Comparison of ENCODE assay signal across 16 cellular contexts in the genomic region with DNA sequence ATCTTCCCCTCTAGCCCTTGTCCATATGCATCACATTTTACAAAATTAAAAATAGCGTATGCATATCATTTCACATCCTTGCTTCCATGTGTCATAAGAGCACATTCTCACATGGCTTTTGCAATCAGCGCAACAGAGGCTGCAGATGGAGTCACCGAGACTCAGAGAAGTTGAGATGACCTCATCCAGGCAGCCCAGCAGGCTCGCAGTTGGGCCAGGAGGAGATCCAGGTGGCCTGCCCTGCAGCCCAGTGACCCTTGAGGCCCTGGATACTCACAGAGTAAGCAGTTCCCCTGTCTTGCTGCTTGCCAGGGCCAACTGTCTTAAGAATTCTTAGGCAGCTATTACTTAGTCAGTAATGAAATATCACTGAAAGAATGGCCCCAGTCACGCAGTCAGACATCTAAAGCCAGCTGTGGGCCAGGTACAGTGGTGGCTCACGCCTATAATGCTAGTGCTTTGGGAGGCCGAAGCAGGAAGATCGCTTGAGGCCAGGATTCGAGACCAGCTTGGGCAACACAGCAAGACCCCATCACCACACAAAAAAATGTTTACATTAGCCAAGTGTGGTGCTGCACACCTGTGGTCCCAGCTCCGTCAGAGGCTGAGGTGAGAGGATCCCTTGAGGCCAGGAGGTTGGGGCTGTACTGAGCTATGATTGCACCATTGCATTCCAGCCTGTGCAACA. TPM values are rescaled to one million over a fixed set of nuclear protein-coding genes. Genes with fewer than 3 reads are reported as not detected.
DNase-seq lines count a peak whose midpoint lies in the region; ATAC-seq and TF ChIP-seq lines count a peak whose summit lies in the region.
"Had no signal": no experiment of that assay in that cellular context is flagged by ENCODE, and none has a peak within 500 bp of the region (broad histone marks: within the 10 kb centered on the region; RNA-seq: fewer than 3 reads in every experiment).

No MANE protein-coding gene starts in this region.

- H3K36me3 ChIP-seq in left ventricle myocardium inferior (peaks cover 5% of the 10 kb centered on the region), adipocyte (ENCODE audit: control insufficient read depth, insufficient read depth, low read length, severe bottlenecking) (peaks cover 6% of the 10 kb centered on the region)

- CTCF ChIA-PET in activated naive CD4-positive, alpha-beta T cell treated with anti-CD3 and anti-CD28 coated beads for 36 hours (lab: Charles Lee): no interaction called here

- no peak for ATAC-seq in Right ventricle myocardium superior (ENCODE audit: poor library complexity)
- no peak for ATAC-seq in HG03175 (IDR thresholded peaks at IDR 0.05; ENCODE audit: unreplicated experiment)
- ATAC-seq: HCT116; left cardiac atrium; stimulated activated effector memory CD8-positive, alpha-beta T cell treated with anti-CD3 and anti-CD28 coated beads, Interleukin-12 subunit alpha, Interleukin-12 subunit beta, amount 100 ng/mL, for 72 hours had no signal

- H3K9me3 ChIP-seq in left ventricle myocardium inferior (replicated peaks): no peaks in the 10 kb centered on the region
- H3K9me3 ChIP-seq in adipocyte (ENCODE audit: control insufficient read depth, low read length): no peaks in the 10 kb centered on the region
- H3K9me3 ChIP-seq: tibial artery had no signal

- TF ChIP-seq CTCF in left ventricle myocardium inferior (IDR thresholded peaks at IDR 0.05; ENCODE audit: borderline replicate concordance) (no peak), fibroblast of villous mesenchyme (IDR thresholded peaks at IDR 0.05; ENCODE audit: insufficient read depth, low read depth, low read length) (no peak)

- H3K4me3 ChIP-seq in left ventricle myocardium inferior (no peak overlapping the region), adipocyte (ENCODE audit: low read length) (no peak overlapping the region), fibroblast of villous mesenchyme (ENCODE audit: low read depth, low read length) (no peak overlapping the region)
- H3K4me3 ChIP-seq: tibial artery had no signal

- peak overlapping the region; percentile 29 for H3K9ac ChIP-seq in adipocyte (ENCODE audit: low read length)

- H3K4me1 ChIP-seq in left ventricle myocardium inferior (peaks cover 51% of the 10 kb centered on the region), adipocyte (ENCODE audit: control insufficient read depth, insufficient read depth, low read length) (peaks cover 41% of the 10 kb centered on the region)

- no peak overlapping the region for H3K27ac ChIP-seq in left ventricle myocardium inferior (replicated peaks)

- no peak overlapping the region for H3K4me3 Mint-ChIP-seq in activated naive CD4-positive, alpha-beta T cell treated with anti-CD3 and anti-CD28 coated beads for 36 hours
- H3K4me3 Mint-ChIP-seq: activated naive CD8-positive, alpha-beta T cell treated with anti-CD3 and anti-CD28 coated beads, Interleukin-2, amount 10 ng/mL, durations not matched to agents 7 days and 5 days; stimulated activated effector memory CD8-positive, alpha-beta T cell treated with anti-CD3 and anti-CD28 coated beads, Interleukin-12 subunit alpha, Interleukin-12 subunit beta, amount 100 ng/mL, for 72 hours had no signal

- intact Hi-C loops in Right ventricle myocardium superior (cut with DNase I): no loop called here
- intact Hi-C loops in left ventricle myocardium inferior (cut with micrococcal nuclease): no loop called here
- intact Hi-C loops in activated naive CD4-positive, alpha-beta T cell treated with anti-CD3 and anti-CD28 coated beads for 36 hours (cut with micrococcal nuclease): no loop called here

- H3K27ac Mint-ChIP-seq in activated naive CD4-positive, alpha-beta T cell treated with anti-CD3 and anti-CD28 coated beads for 36 hours: no peak overlapping the region
- H3K27ac Mint-ChIP-seq: activated naive CD8-positive, alpha-beta T cell treated with anti-CD3 and anti-CD28 coated beads, Interleukin-2, amount 10 ng/mL, durations not matched to agents 7 days and 5 days; stimulated activated effector memory CD8-positive, alpha-beta T cell treated with anti-CD3 and anti-CD28 coated beads, Interleukin-12 subunit alpha, Interleukin-12 subunit beta, amount 100 ng/mL, for 72 hours had no signal

- no peaks in the 10 kb centered on the region for H3K27me3 ChIP-seq in left ventricle myocardium inferior (ENCODE audit: low read depth)
- H3K27me3 ChIP-seq in adipocyte (replicated peaks; ENCODE audit: control insufficient read depth, insufficient read depth, low read length): no peaks in the 10 kb centered on the region
- H3K27me3 ChIP-seq: tibial artery had no signal

- no peaks in the 10 kb centered on the region for H3K27me3 Mint-ChIP-seq in activated naive CD4-positive, alpha-beta T cell treated with anti-CD3 and anti-CD28 coated beads for 36 hours (ENCODE audit: low read depth)
- H3K27me3 Mint-ChIP-seq: activated naive CD8-positive, alpha-beta T cell treated with anti-CD3 and anti-CD28 coated beads, Interleukin-2, amount 10 ng/mL, durations not matched to agents 7 days and 5 days had no signal

- peaks cover 6% of the 10 kb centered on the region for H3K36me3 Mint-ChIP-seq in activated naive CD4-positive, alpha-beta T cell treated with anti-CD3 and anti-CD28 coated beads for 36 hours (ENCODE audit: low read depth)

- DNase-seq in Right ventricle myocardium superior (peak; percentile 35), left ventricle myocardium inferior (no peak), adipocyte (ENCODE audit: low read depth) (peak; percentile 35), fibroblast of villous mesenchyme (ENCODE audit: low read depth) (peak; percentile 38), SKM-1 treated with dmso at 0.1 percent for 144 hours (lab: John Stamatoyannopoulos, UW; ENCODE audit: unreplicated experiment) (no peak)
- DNase-seq in NK-92 treated with Interleukin-12 subunit alpha and Interleukin-12 subunit beta, amount 100 ng/mL, for 24 hours (lab: John Stamatoyannopoulos, UW): no peak
- no peak for DNase-seq in activated naive CD4-positive, alpha-beta T cell treated with anti-CD3 and anti-CD28 coated beads for 36 hours
- DNase-seq: 8988T; activated naive CD8-positive, alpha-beta T cell treated with anti-CD3 and anti-CD28 coated beads, Interleukin-2, amount 10 ng/mL, durations not matched to agents 7 days and 5 days; left cardiac atrium; NCI-H1930; small intestine; tibial artery had no signal

- H3K4me1 Mint-ChIP-seq in activated naive CD4-positive, alpha-beta T cell treated with anti-CD3 and anti-CD28 coated beads for 36 hours (ENCODE audit: low read depth): peaks cover 9% of the 10 kb centered on the region

- no peaks in the 10 kb centered on the region for H3K9me3 Mint-ChIP-seq in activated naive CD4-positive, alpha-beta T cell treated with anti-CD3 and anti-CD28 coated beads for 36 hours
- H3K9me3 Mint-ChIP-seq: activated naive CD8-positive, alpha-beta T cell treated with anti-CD3 and anti-CD28 coated beads, Interleukin-2, amount 10 ng/mL, durations not matched to agents 7 days and 5 days; stimulated activated effector memory CD8-positive, alpha-beta T cell treated with anti-CD3 and anti-CD28 coated beads, Interleukin-12 subunit alpha, Interleukin-12 subunit beta, amount 100 ng/mL, for 72 hours had no signal

RNA-seq across cellular contexts. Expression of gene CAMKK2, which starts 9.1 kb away (rescaled TPM):
- total RNA-seq in Right ventricle myocardium superior (14.8 TPM), left ventricle myocardium inferior (13.3 TPM), fibroblast of villous mesenchyme (14.7 and 16.4 TPM in 2 replicates)
- total RNA-seq in activated naive CD4-positive, alpha-beta T cell treated with anti-CD3 and anti-CD28 coated beads for 36 hours: 10 to 100 TPM; 14.8 to 18.8 TPM

Comparison
In these comparisons a context has a peak if more than half of its experiments do, and no peak if none do; other contexts are left out.
1. DNase-seq: peak in Right ventricle myocardium superior (single experiment), adipocyte (single experiment) and fibroblast of villous mesenchyme (single experiment); none in left ventricle myocardium inferior (single experiment), NK-92 treated with Interleukin-12 subunit alpha and Interleukin-12 subunit beta, amount 100 ng/mL, for 24 hours (single experiment), SKM-1 treated with dmso at 0.1 percent for 144 hours (single experiment) and activated naive CD4-positive, alpha-beta T cell treated with anti-CD3 and anti-CD28 coated beads for 36 hours (single experiment).